In genomic region chr1:16175610-16176553, GRCh38 we compare ENCODE assay signal across 9 cellular contexts. TPM values are rescaled to one million over a fixed set of nuclear protein-coding genes. Genes with fewer than 3 reads are reported as not detected.
DNase-seq lines count a peak whose midpoint lies in the region; ATAC-seq and TF ChIP-seq lines count a peak whose summit lies in the region.
"Had no signal": no experiment of that assay in that cellular context is flagged by ENCODE, and none has a peak within 500 bp of the region (broad histone marks: within the 10 kb centered on the region; RNA-seq: fewer than 3 reads in every experiment).

No MANE protein-coding gene starts in this region.

- intact Hi-C loops in dorsolateral prefrontal cortex (cut with DNase I), result no loop called here

- H3K79me1 ChIP-seq in mesendoderm (ENCODE audit: low read length), result no peaks in the 10 kb centered on the region

- H2AK5ac ChIP-seq in mesendoderm (ENCODE audit: low read length), result no peak overlapping the region

- no peak overlapping the region for H2BK120ac ChIP-seq in mesendoderm (ENCODE audit: low read depth, low read length)

- H3K36me3 ChIP-seq in mesendoderm (ENCODE audit: control insufficient read depth, insufficient read depth, low read length) (no peaks in the 10 kb centered on the region), urinary bladder (ENCODE audit: insufficient read depth) (no peaks in the 10 kb centered on the region)

- H3K4me2 ChIP-seq in mesendoderm (ENCODE audit: low read length), result no peak overlapping the region

- peak overlapping the region; percentile 74 for H3K56ac ChIP-seq in mesendoderm (ENCODE audit: low read length)

- no peak overlapping the region for H4K5ac ChIP-seq in mesendoderm (ENCODE audit: low read length)

- no peak overlapping the region for H4K8ac ChIP-seq in mesendoderm (ENCODE audit: low read depth, low read length)

- no peak for ATAC-seq in GM19467 (IDR thresholded peaks at IDR 0.05; ENCODE audit: unreplicated experiment)

- H3K4me1 ChIP-seq in mesendoderm (ENCODE audit: control insufficient read depth, low read depth, low read length) (no peaks in the 10 kb centered on the region), urinary bladder (ENCODE audit: insufficient read depth) (peaks cover 2% of the 10 kb centered on the region)

- WGBS in mesendoderm (ENCODE audit: extremely low coverage, insufficient coverage, low lambda C conversion rate), result no CpG with 5 or more reads among the region's 24 CpGs
- 12% methylated on average over 24 of the region's 24 CpGs for WGBS in urinary bladder

- H3K27me3 ChIP-seq in dorsolateral prefrontal cortex (peaks cover 0 to 3% (median 0%) of the 10 kb centered on the region in 45 donors), mesendoderm (ENCODE audit: insufficient read depth, low read length, poor library complexity) (no peaks in the 10 kb centered on the region)

- H2BK5ac ChIP-seq in mesendoderm (ENCODE audit: low read length), result no peak overlapping the region

- no peak overlapping the region for H2BK15ac ChIP-seq in mesendoderm (replicated peaks; ENCODE audit: low read depth)

- no peaks in the 10 kb centered on the region for H3K79me2 ChIP-seq in mesendoderm (ENCODE audit: control insufficient read depth, insufficient read depth, low read length)

- H3K27ac ChIP-seq in dorsolateral prefrontal cortex (peak overlapping the region in 56 of 59 donors; percentile 4 to 87 (median 71)), mesendoderm (ENCODE audit: low read depth, low read length) (peak overlapping the region; percentile 21), urinary bladder (ENCODE audit: low read depth) (peak overlapping the region; percentile 94)

- TF ChIP-seq CTCF in AG09319 (IDR thresholded peaks at IDR 0.05; ENCODE audit: low read depth, low read length) (no peak), dorsolateral prefrontal cortex (IDR thresholded peaks at IDR 0.05 in 54 of 56, conservative IDR thresholded peaks at IDR 0.05 in 2 of 56; ENCODE audit: low read depth in 1 of 56, partially characterized antibody in 56 of 56) (no peak)

- peak overlapping the region in 5 of 59 donors; percentile 7 to 31 (median 14) for H3K4me3 ChIP-seq in dorsolateral prefrontal cortex
- no peak overlapping the region for H3K4me3 ChIP-seq in mesendoderm (ENCODE audit: low read length)
- H3K4me3 ChIP-seq in urinary bladder (ENCODE audit: low read depth, low read length), result no peak overlapping the region

- no peak overlapping the region for H3K23ac ChIP-seq in mesendoderm (ENCODE audit: low read length)

- H3K9ac ChIP-seq in mesendoderm (ENCODE audit: low read length), result peak overlapping the region; percentile 24

- DNase-seq in AG09319 (ENCODE audit: extremely low read depth, low read depth), result peak; percentile 80
- DNase-seq in NCI-H226, result peak; percentile 71
- DNase-seq in dorsolateral prefrontal cortex, result peak; percentile 44 to 84 (median 70)
- no peak for DNase-seq in mesendoderm
- no peak for DNase-seq in SIG-M5 treated with dmso at 0.1 percent for 504 hours (lab: John Stamatoyannopoulos, UW; ENCODE audit: unreplicated experiment)
- no peak for DNase-seq in NCI-H128 (lab: John Stamatoyannopoulos, UW; ENCODE audit: unreplicated experiment)
- DNase-seq: activated naive CD8-positive, alpha-beta T cell treated with anti-CD3 and anti-CD28 coated beads, Interleukin-2, amount 10 ng/mL, durations not matched to agents 7 days and 5 days had no signal

- H3K4ac ChIP-seq in mesendoderm (ENCODE audit: low read depth, low read length), result no peak overlapping the region

- peak overlapping the region; percentile 78 for H3K18ac ChIP-seq in mesendoderm (ENCODE audit: low read length)

RNA-seq across cellular contexts. Expression of gene EPHA2, which starts 20.0 kb away (rescaled TPM):
- 10 to 100 TPM in 5 of 120 experiments, 1 to 10 TPM in 115; 1.4 to 14.6 (median 4.4) TPM for total RNA-seq in dorsolateral prefrontal cortex
- polyA plus RNA-seq in mesendoderm (2013, experiment 1 of 2), result 78.4 TPM
- polyA plus RNA-seq in mesendoderm (2013, experiment 2 of 2), result 74.3 TPM
- 11.3 TPM for total RNA-seq in urinary bladder
- 16.2 TPM for polyA plus RNA-seq in urinary bladder
- total RNA-seq: activated naive CD8-positive, alpha-beta T cell treated with anti-CD3 and anti-CD28 coated beads, Interleukin-2, amount 10 ng/mL, durations not matched to agents 7 days and 5 days had no signal

RNA-seq across cellular contexts. Expression of gene ARHGEF19, which starts 36.6 kb away (rescaled TPM):
- 1 to 10 TPM in 92 of 120 experiments, under 1 TPM in 28; 0.25 to 6.1 (median 1.6) TPM for total RNA-seq in dorsolateral prefrontal cortex
- 27.7 TPM for polyA plus RNA-seq in mesendoderm (2013, experiment 1 of 2)
- 26.7 TPM for polyA plus RNA-seq in mesendoderm (2013, experiment 2 of 2)
- total RNA-seq in urinary bladder, result 6.9 TPM
- polyA plus RNA-seq in urinary bladder, result 15.2 TPM

Comparison
In these comparisons a context has a peak if more than half of its experiments do, and no peak if none do; other contexts are left out.
1. DNase-seq: peak in AG09319 (single experiment), NCI-H226 (single experiment) and dorsolateral prefrontal cortex (10 of 10); none in mesendoderm (single experiment), SIG-M5 treated with dmso at 0.1 percent for 504 hours (single experiment) and NCI-H128 (single experiment).
2. H3K27ac ChIP-seq: peak in every context shown above with its lines; median percentile 94 in urinary bladder; 71 in dorsolateral prefrontal cortex; 21 in mesendoderm.